ENCODE assay signal across 39 cellular contexts in the genomic region with DNA sequence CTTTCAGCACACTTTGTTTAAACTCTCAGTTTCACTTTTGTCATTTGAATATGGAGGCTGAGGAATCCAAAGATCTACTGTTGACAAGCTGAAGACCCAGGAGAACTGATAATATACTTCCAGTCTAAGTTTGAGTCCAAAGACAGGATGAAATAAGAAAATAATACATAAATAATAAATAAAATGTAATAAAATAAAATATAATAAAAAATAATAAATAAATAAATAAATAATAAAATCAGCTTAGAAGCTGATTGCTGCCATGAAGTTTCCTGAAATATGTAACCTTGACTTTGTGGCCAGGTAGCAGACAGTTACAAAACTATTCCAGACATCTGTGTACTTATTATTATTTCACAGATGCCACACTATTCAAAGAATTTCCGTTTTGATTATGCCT. TPM values are rescaled to one million over a fixed set of nuclear protein-coding genes. Genes with fewer than 3 reads are reported as not detected.
"Had no signal": no experiment of that assay in that cellular context is flagged by ENCODE, and none has a peak within 500 bp of the region (broad histone marks: within the 10 kb centered on the region; RNA-seq: fewer than 3 reads in every experiment).

No MANE protein-coding gene starts in this region.

- H3K4me1 Mint-ChIP-seq: activated naive CD4-positive, alpha-beta T cell treated with anti-CD3 and anti-CD28 coated beads, Interleukin-2, amount 10 ng/mL, durations not matched to agents 7 days and 5 days; activated naive CD4-positive, alpha-beta T cell treated with anti-CD3 and anti-CD28 coated beads, Interleukin-2, amount 50 U/mL, for 24 hours; activated naive CD8-positive, alpha-beta T cell treated with anti-CD3 and anti-CD28 coated beads for 36 hours; activated naive CD8-positive, alpha-beta T cell treated with anti-CD3 and anti-CD28 coated beads, Interleukin-2, amount 10 ng/mL, durations not matched to agents 7 days and 5 days; activated naive CD8-positive, alpha-beta T cell treated with anti-CD3 and anti-CD28 coated beads, Interleukin-2, amount 50 U/mL, for 24 hours; activated T-helper 17 cell treated with anti-CD3 and anti-CD28 coated beads, Interleukin-2, amount 50 U/mL, for 72 hours; brain; central memory CD8-positive, alpha-beta T cell had no signal

- H3K36me3 Mint-ChIP-seq: activated naive CD4-positive, alpha-beta T cell treated with anti-CD3 and anti-CD28 coated beads, Interleukin-2, amount 10 ng/mL, durations not matched to agents 7 days and 5 days; activated naive CD4-positive, alpha-beta T cell treated with anti-CD3 and anti-CD28 coated beads, Interleukin-2, amount 50 U/mL, for 24 hours; activated naive CD4-positive, alpha-beta T cell treated with anti-CD3 and anti-CD28 coated beads, Interleukin-2, amount 50 U/mL, for 72 hours; activated naive CD8-positive, alpha-beta T cell; activated naive CD8-positive, alpha-beta T cell treated with anti-CD3 and anti-CD28 coated beads for 36 hours; activated naive CD8-positive, alpha-beta T cell treated with anti-CD3 and anti-CD28 coated beads, Interleukin-2, amount 10 ng/mL, durations not matched to agents 7 days and 5 days; brain had no signal

- H3K27me3 Mint-ChIP-seq: activated naive CD4-positive, alpha-beta T cell treated with anti-CD3 and anti-CD28 coated beads, Interleukin-2, amount 10 ng/mL, durations not matched to agents 7 days and 5 days; activated naive CD4-positive, alpha-beta T cell treated with anti-CD3 and anti-CD28 coated beads, Interleukin-2, amount 50 U/mL, for 24 hours; activated naive CD8-positive, alpha-beta T cell; activated naive CD8-positive, alpha-beta T cell treated with anti-CD3 and anti-CD28 coated beads, Interleukin-2, amount 10 ng/mL, durations not matched to agents 7 days and 5 days; activated naive CD8-positive, alpha-beta T cell treated with anti-CD3 and anti-CD28 coated beads, Interleukin-2, amount 50 U/mL, for 24 hours; activated T-cell treated with anti-CD3 and anti-CD28 coated beads, Interleukin-2, amount 50 U/mL, for 24 hours; central memory CD8-positive, alpha-beta T cell had no signal

- H3K27ac Mint-ChIP-seq: activated naive CD4-positive, alpha-beta T cell treated with anti-CD3 and anti-CD28 coated beads for 36 hours; activated naive CD4-positive, alpha-beta T cell treated with anti-CD3 and anti-CD28 coated beads, Interleukin-2, amount 10 ng/mL, durations not matched to agents 7 days and 5 days; activated naive CD4-positive, alpha-beta T cell treated with anti-CD3 and anti-CD28 coated beads, Interleukin-2, amount 50 U/mL, for 24 hours; activated naive CD4-positive, alpha-beta T cell treated with anti-CD3 and anti-CD28 coated beads, Interleukin-2, amount 50 U/mL, for 72 hours; activated naive CD8-positive, alpha-beta T cell; activated naive CD8-positive, alpha-beta T cell treated with anti-CD3 and anti-CD28 coated beads for 36 hours; activated naive CD8-positive, alpha-beta T cell treated with anti-CD3 and anti-CD28 coated beads, Interleukin-2, amount 10 ng/mL, durations not matched to agents 7 days and 5 days; activated naive CD8-positive, alpha-beta T cell treated with anti-CD3 and anti-CD28 coated beads, Interleukin-2, amount 50 U/mL, for 24 hours; activated T-cell treated with anti-CD3 and anti-CD28 coated beads, Interleukin-2, amount 50 U/mL, for 24 hours; activated T-cell treated with anti-CD3 and anti-CD28 coated beads, Interleukin-2, amount 50 U/mL, for 72 hours; activated T-helper 1 cell treated with anti-CD3 and anti-CD28 coated beads, Interleukin-12 subunit alpha, Interleukin-12 subunit beta, Interleukin-2, Interleukin-4 antibody, amounts not matched to agents 30 ng/mL and 10 ng/mL and 1 ng/mL, durations not matched to agents 14 hours and 24 hours and 36 hours; activated T-helper 17 cell treated with anti-CD3 and anti-CD28 coated beads, Interleukin-2, amount 50 U/mL, for 72 hours; activated T-helper 2 cell treated with anti-CD3 and anti-CD28 coated beads, Interferon-gamma antibody, Interleukin-2, Interleukin-4, amounts not matched to agents 10 μg/mL and 5 μg/mL and 100 μg/mL, durations not matched to agents 14 hours and 24 hours and 36 hours; brain had no signal

- H3K9me3 Mint-ChIP-seq: activated naive CD4-positive, alpha-beta T cell treated with anti-CD3 and anti-CD28 coated beads for 36 hours; activated naive CD4-positive, alpha-beta T cell treated with anti-CD3 and anti-CD28 coated beads, Interleukin-2, amount 10 ng/mL, durations not matched to agents 7 days and 5 days; activated naive CD8-positive, alpha-beta T cell treated with anti-CD3 and anti-CD28 coated beads, Interleukin-2, amount 10 ng/mL, durations not matched to agents 7 days and 5 days; activated T-helper 1 cell treated with anti-CD3 and anti-CD28 coated beads, Interleukin-12 subunit alpha, Interleukin-12 subunit beta, Interleukin-2, Interleukin-4 antibody, amounts not matched to agents 30 ng/mL and 10 ng/mL and 1 ng/mL, durations not matched to agents 14 hours and 24 hours and 36 hours; activated T-helper 17 cell treated with anti-CD3 and anti-CD28 coated beads, Interleukin-2, amount 50 U/mL, for 72 hours; activated T-helper 2 cell treated with anti-CD3 and anti-CD28 coated beads, Interferon-gamma antibody, Interleukin-2, Interleukin-4, amounts not matched to agents 10 μg/mL and 5 μg/mL and 100 μg/mL, durations not matched to agents 14 hours and 24 hours and 36 hours; brain; central memory CD8-positive, alpha-beta T cell had no signal

- DNase-seq: activated effector memory CD4-positive, alpha-beta T cell treated with anti-CD3 and anti-CD28 coated beads, Interleukin-2, amount 50 U/mL, for 16 hours; activated effector memory CD4-positive, alpha-beta T cell treated with Interleukin-2 at 50 U/mL for 16 hours; activated gamma-delta T cell; activated gamma-delta T cell treated with Interleukin-2 at 50 U/mL for 16 hours; activated naive CD4-positive, alpha-beta T cell; activated naive CD4-positive, alpha-beta T cell treated with anti-CD3 and anti-CD28 coated beads for 36 hours; activated naive CD4-positive, alpha-beta T cell treated with anti-CD3 and anti-CD28 coated beads, Interleukin-2, amount 10 ng/mL, durations not matched to agents 7 days and 5 days; activated naive CD4-positive, alpha-beta T cell treated with anti-CD3 and anti-CD28 coated beads, Interleukin-2, amount 50 U/mL, for 16 hours; activated naive CD4-positive, alpha-beta T cell treated with Interleukin-2 at 50 U/mL for 16 hours; activated naive CD8-positive, alpha-beta T cell treated with anti-CD3 and anti-CD28 coated beads for 36 hours; activated naive CD8-positive, alpha-beta T cell treated with anti-CD3 and anti-CD28 coated beads, Interleukin-2, amount 10 ng/mL, durations not matched to agents 7 days and 5 days; activated naive CD8-positive, alpha-beta T cell treated with anti-CD3 and anti-CD28 coated beads, Interleukin-2, amount 50 U/mL, for 24 hours; activated T-cell treated with anti-CD3 and anti-CD28 coated beads, Interleukin-2, amount 50 U/mL, for 24 hours; activated T-cell treated with anti-CD3 and anti-CD28 coated beads, Interleukin-2, amount 50 U/mL, for 4 hours; activated T-cell treated with anti-CD3 and anti-CD28 coated beads, Interleukin-2, amount 50 U/mL, for 48 hours; activated T-cell treated with anti-CD3 and anti-CD28 coated beads, Interleukin-2, amount 50 U/mL, for 72 hours; adrenal gland; amniotic stem cell; amygdala; anterior cingulate cortex; aorta; body of pancreas; brain microvascular endothelial cell; caudate nucleus; central memory CD4-positive, alpha-beta T cell; cerebellar nuclear complex had no signal

- H3K4me3 Mint-ChIP-seq: activated naive CD4-positive, alpha-beta T cell treated with anti-CD3 and anti-CD28 coated beads for 36 hours; activated naive CD4-positive, alpha-beta T cell treated with anti-CD3 and anti-CD28 coated beads, Interleukin-2, amount 10 ng/mL, durations not matched to agents 7 days and 5 days; activated naive CD4-positive, alpha-beta T cell treated with anti-CD3 and anti-CD28 coated beads, Interleukin-2, amount 50 U/mL, for 24 hours; activated naive CD8-positive, alpha-beta T cell; activated naive CD8-positive, alpha-beta T cell treated with anti-CD3 and anti-CD28 coated beads for 36 hours; activated naive CD8-positive, alpha-beta T cell treated with anti-CD3 and anti-CD28 coated beads, Interleukin-2, amount 10 ng/mL, durations not matched to agents 7 days and 5 days; activated naive CD8-positive, alpha-beta T cell treated with anti-CD3 and anti-CD28 coated beads, Interleukin-2, amount 50 U/mL, for 24 hours; activated T-cell treated with anti-CD3 and anti-CD28 coated beads, Interleukin-2, amount 50 U/mL, for 24 hours; activated T-cell treated with anti-CD3 and anti-CD28 coated beads, Interleukin-2, amount 50 U/mL, for 4 hours; activated T-cell treated with anti-CD3 and anti-CD28 coated beads, Interleukin-2, amount 50 U/mL, for 72 hours; activated T-helper 1 cell treated with anti-CD3 and anti-CD28 coated beads, Interleukin-12 subunit alpha, Interleukin-12 subunit beta, Interleukin-2, Interleukin-4 antibody, amounts not matched to agents 30 ng/mL and 10 ng/mL and 1 ng/mL, durations not matched to agents 14 hours and 24 hours and 36 hours; activated T-helper 17 cell treated with anti-CD3 and anti-CD28 coated beads, Interleukin-2, amount 50 U/mL, for 72 hours; brain; central memory CD8-positive, alpha-beta T cell had no signal

- ATAC-seq: activated naive CD4-positive, alpha-beta T cell treated with anti-CD3 and anti-CD28 coated beads, Interleukin-2, amount 50 U/mL, for 72 hours; activated naive CD8-positive, alpha-beta T cell treated with anti-CD3 and anti-CD28 coated beads, Interleukin-2, amount 50 U/mL, for 24 hours; activated T-cell treated with anti-CD3 and anti-CD28 coated beads, Interleukin-2, amount 50 U/mL, for 4 hours; activated T-cell treated with anti-CD3 and anti-CD28 coated beads, Interleukin-2, amount 50 U/mL, for 72 hours; activated T-helper 17 cell treated with anti-CD3 and anti-CD28 coated beads, Interleukin-2, amount 50 U/mL, for 72 hours; body of pancreas had no signal

RNA-seq across cellular contexts. Expression of a gene that starts 55.0 kb away (rescaled TPM):
- total RNA-seq: activated naive CD4-positive, alpha-beta T cell treated with anti-CD3 and anti-CD28 coated beads for 36 hours; activated naive CD4-positive, alpha-beta T cell treated with anti-CD3 and anti-CD28 coated beads, Interleukin-2, amount 50 U/mL, for 72 hours; activated naive CD8-positive, alpha-beta T cell treated with anti-CD3 and anti-CD28 coated beads for 36 hours; activated naive CD8-positive, alpha-beta T cell treated with anti-CD3 and anti-CD28 coated beads, Interleukin-2, amount 10 ng/mL, durations not matched to agents 7 days and 5 days; activated T-cell treated with anti-CD3 and anti-CD28 coated beads, Interleukin-2, amount 50 U/mL, for 4 hours; activated T-cell treated with anti-CD3 and anti-CD28 coated beads, Interleukin-2, amount 50 U/mL, for 72 hours; activated T-helper 1 cell treated with anti-CD3 and anti-CD28 coated beads, Interleukin-12 subunit alpha, Interleukin-12 subunit beta, Interleukin-2, Interleukin-4 antibody, amounts not matched to agents 30 ng/mL and 10 ng/mL and 1 ng/mL, durations not matched to agents 14 hours and 24 hours and 36 hours; activated T-helper 17 cell treated with anti-CD3 and anti-CD28 coated beads, Interleukin-2, amount 50 U/mL, for 72 hours; activated T-helper 2 cell treated with anti-CD3 and anti-CD28 coated beads, Interferon-gamma antibody, Interleukin-2, Interleukin-4, amounts not matched to agents 10 μg/mL and 5 μg/mL and 100 μg/mL, durations not matched to agents 14 hours and 24 hours and 36 hours; ascending aorta; bronchial epithelial cell; cardiac muscle cell; cardiac septum; chondrocyte had no signal
